22 cellular contexts compared by ENCODE assay signal in the genomic region with DNA sequence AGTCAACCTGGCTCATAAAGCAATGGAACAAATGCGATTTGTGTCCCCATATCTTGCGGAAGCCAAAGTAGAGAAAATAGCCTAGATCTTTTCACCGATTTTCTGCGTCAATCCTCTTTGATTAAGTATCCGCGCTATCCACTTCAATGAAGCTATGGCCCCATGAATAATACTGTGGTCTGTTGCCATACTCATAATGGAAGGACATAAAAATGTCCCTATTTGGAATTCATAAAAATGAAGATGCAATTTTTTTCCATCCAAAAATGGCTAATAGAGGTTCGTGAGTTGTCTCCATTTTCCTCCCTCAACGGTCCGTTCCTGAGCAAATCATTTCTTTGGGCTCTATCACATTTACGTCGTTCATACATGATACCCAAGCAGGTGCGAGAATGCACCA. TPM values are rescaled to one million over a fixed set of nuclear protein-coding genes. Genes with fewer than 3 reads are reported as not detected.
DNase-seq lines count a peak whose midpoint lies in the region; ATAC-seq, FAIRE-seq and TF ChIP-seq lines count a peak whose summit lies in the region.
"Had no signal": no experiment of that assay in that cellular context is flagged by ENCODE, and none has a peak within 500 bp of the region (broad histone marks: within the 10 kb centered on the region; RNA-seq: fewer than 3 reads in every experiment).

No MANE protein-coding gene starts in this region.

- no peak for TF ChIP-seq EP300 in H1 (IDR thresholded peaks at IDR 0.05; ENCODE audit: borderline replicate concordance in 1 of 2, low read depth in 2 of 2, low read length in 2 of 2)

- H4K12ac ChIP-seq in trophoblast cell (ENCODE audit: low read depth, low read length) = no peak overlapping the region

- H3K9me3 ChIP-seq in HEK293 (ENCODE audit: control insufficient read depth, insufficient read depth, low read depth, low read length) (no peaks in the 10 kb centered on the region), H1 (ENCODE audit: insufficient read depth in 2 of 2, low read depth in 1 of 2, low read length in 1 of 2) (0 out of 4 replicates have a peak, but pooled peaks cover 0 to 4% of the 10 kb centered on the region in 2 experiments), trophoblast cell (ENCODE audit: insufficient read depth, low read depth, low read length) (no peaks in the 10 kb centered on the region)
- H3K9me3 ChIP-seq: SK-N-SH had no signal

- TF ChIP-seq POLR2A in H1 (IDR thresholded peaks at IDR 0.05; ENCODE audit: control extremely low read depth in 1 of 2, low read depth in 2 of 2, low read length in 2 of 2) = no peak

- TF ChIP-seq CTCF in HEK293 (tag by site-specific recombination; IDR thresholded peaks at IDR 0.05) (no peak), H1 (IDR thresholded peaks at IDR 0.05; ENCODE audit: control extremely low read depth in 1 of 3, insufficient read depth in 1 of 3, low read depth in 1 of 3, low read length in 3 of 3) (no peak)

- WGBS in H1 (ENCODE audit: extremely low coverage in 1 of 2, insufficient coverage in 1 of 2, insufficient read length in 1 of 2, insufficient replicate concordance in 2 of 2, low coverage in 1 of 2, low lambda C conversion rate in 2 of 2, missing lambda C conversion rate in 1 of 2), 2 experiments = 96% methylated on average over 12 of the region's 12 CpGs; no CpG with 5 or more reads in 1 of the 2 experiments
- no CpG with 5 or more reads among the region's 12 CpGs for WGBS in trophoblast cell (ENCODE audit: extremely low coverage, insufficient coverage, insufficient read length)

- H3K18ac ChIP-seq in H1 (ENCODE audit: extremely low read depth, low read length) (no peak overlapping the region), trophoblast cell (ENCODE audit: low read length) (no peak overlapping the region)

- no peak overlapping the region for H4K8ac ChIP-seq in H1 (ENCODE audit: extremely low read depth, insufficient read depth, low read length)
- no peak overlapping the region for H4K8ac ChIP-seq in trophoblast cell (ENCODE audit: low read depth, low read length)

- CTCF ChIA-PET in activated CD4-positive, alpha-beta T cell treated with anti-CD3 and anti-CD28 coated beads, Interleukin-2, amount 10 ng/mL, durations not matched to agents 7 days and 5 days (lab: Charles Lee) = no interaction called here
- CTCF ChIA-PET in HEK293 (lab: Yijun Ruan, JAX) (no interaction called here), H1 (lab: Charles Lee; ENCODE audit: partially characterized antibody) (no interaction called here)

- H4K20me1 ChIP-seq in H1 (replicated peaks in 1 of 2; ENCODE audit: control insufficient read depth in 1 of 2, insufficient read depth in 2 of 2, low read length in 2 of 2) = no peaks in the 10 kb centered on the region

- H3K27me3 ChIP-seq in H1 (replicated peaks in 1 of 4; ENCODE audit: control insufficient read depth in 3 of 4, extremely low read depth in 1 of 4, insufficient read depth in 3 of 4, low read length in 3 of 4) = no peaks in the 10 kb centered on the region; a peak in 1 of 7 replicates
- no peaks in the 10 kb centered on the region for H3K27me3 ChIP-seq in trophoblast cell (ENCODE audit: insufficient read depth, low read length)

- no peak overlapping the region for H2BK120ac ChIP-seq in H1 (replicated peaks; ENCODE audit: low read depth, low read length)
- peak overlapping the region; percentile 30 for H2BK120ac ChIP-seq in trophoblast cell (ENCODE audit: insufficient read depth, low read length, poor library complexity)

- no peak overlapping the region for H3K4me3 Mint-ChIP-seq in activated CD4-positive, alpha-beta T cell treated with anti-CD3 and anti-CD28 coated beads, Interleukin-2, amount 10 ng/mL, durations not matched to agents 7 days and 5 days

- peaks cover 10% of the 10 kb centered on the region for H3K9me3 Mint-ChIP-seq in activated CD4-positive, alpha-beta T cell treated with anti-CD3 and anti-CD28 coated beads, Interleukin-2, amount 10 ng/mL, durations not matched to agents 7 days and 5 days

- H2AFZ ChIP-seq in H1 (ENCODE audit: low read length) = no peak overlapping the region
- no peak overlapping the region for H2AFZ ChIP-seq in trophoblast cell (ENCODE audit: insufficient read depth, low read length, poor library complexity)

- H4K91ac ChIP-seq in H1 (replicated peaks; ENCODE audit: insufficient read length, low read length) = no peak overlapping the region
- H4K91ac ChIP-seq in trophoblast cell (ENCODE audit: low read depth, low read length) = peak overlapping the region; percentile 15

- H3K4me3 ChIP-seq in HEK293 (ENCODE audit: low read depth, low read length) = no peak overlapping the region
- no peak overlapping the region for H3K4me3 ChIP-seq in H1 (ENCODE audit: extremely low read depth in 1 of 4, insufficient read depth in 2 of 4, low read depth in 3 of 4, low read length in 4 of 4)
- no peak overlapping the region for H3K4me3 ChIP-seq in trophoblast cell (ENCODE audit: low read depth, low read length)

- H3K36me3 ChIP-seq in HEK293 (ENCODE audit: control insufficient read depth in 2 of 2, insufficient read depth in 1 of 2, low read length in 2 of 2) = no peaks in the 10 kb centered on the region
- H3K36me3 ChIP-seq in H1 (ENCODE audit: control insufficient read depth in 2 of 4, insufficient read depth in 4 of 4, low read length in 3 of 4) = no peaks in the 10 kb centered on the region
- H3K36me3 ChIP-seq in trophoblast cell (ENCODE audit: control insufficient read depth in 1 of 2, insufficient read depth in 2 of 2, low read length in 2 of 2) = no peaks in the 10 kb centered on the region

- peaks cover 50% of the 10 kb centered on the region for H3K4me1 Mint-ChIP-seq in activated CD4-positive, alpha-beta T cell treated with anti-CD3 and anti-CD28 coated beads, Interleukin-2, amount 10 ng/mL, durations not matched to agents 7 days and 5 days

- H3K23ac ChIP-seq in H1 (ENCODE audit: insufficient read length) = no peak overlapping the region
- no peak overlapping the region for H3K23ac ChIP-seq in trophoblast cell (ENCODE audit: low read length)

- H3K14ac ChIP-seq in H1 (ENCODE audit: insufficient read length) (no peak overlapping the region), trophoblast cell (ENCODE audit: low read length) (no peak overlapping the region)

- POLR2A ChIA-PET in activated CD4-positive, alpha-beta T cell treated with anti-CD3 and anti-CD28 coated beads, Interleukin-2, amount 10 ng/mL, durations not matched to agents 7 days and 5 days (lab: Charles Lee) = no interaction called here
- POLR2A ChIA-PET in HEK293 (lab: Yijun Ruan, JAX) = no interaction called here
- POLR2A ChIA-PET in H1 (lab: Charles Lee; ENCODE audit: partially characterized antibody) = no interaction called here

- H3K56ac ChIP-seq in H1 (replicated peaks; ENCODE audit: insufficient read length, low read depth, low read length) = no peak overlapping the region

- H2BK12ac ChIP-seq in H1 (ENCODE audit: low read depth, low read length) (0 out of 2 replicates have a peak overlapping the region, but pooled peaks have one; percentile 29), trophoblast cell (ENCODE audit: low read length) (peak overlapping the region; percentile 5)

- H3K27ac ChIP-seq in HEK293 (ENCODE audit: extremely low read depth, low read depth, low read length) = no peak overlapping the region
- H3K27ac ChIP-seq in H1 (ENCODE audit: low read depth, low read length) = no peak overlapping the region
- H3K27ac ChIP-seq in trophoblast cell (ENCODE audit: low read depth, low read length) = no peak overlapping the region
- H3K27ac ChIP-seq: 22Rv1 had no signal

- ATAC-seq in HG02759 (IDR thresholded peaks at IDR 0.05; ENCODE audit: unreplicated experiment) (no peak), HG03342 (IDR thresholded peaks at IDR 0.05; ENCODE audit: unreplicated experiment) (no peak)

- no peaks in the 10 kb centered on the region; the same call in 1 of the 2 replicates for H3K23me2 ChIP-seq in H1 (ENCODE audit: low read depth, low read length)

- H4K5ac ChIP-seq in H1 (ENCODE audit: insufficient read length, low read depth, low read length) = no peak overlapping the region

- no peak overlapping the region for H2BK15ac ChIP-seq in H1 (ENCODE audit: low read length)

- no peak overlapping the region for H3K4ac ChIP-seq in H1 (replicated peaks; ENCODE audit: insufficient read length, low read depth, low read length)
- H3K4ac ChIP-seq in trophoblast cell (ENCODE audit: low read depth, low read length) = no peak overlapping the region

- no peak for DNase-seq in activated CD4-positive, alpha-beta T cell treated with anti-CD3 and anti-CD28 coated beads, Interleukin-2, amount 10 ng/mL, durations not matched to agents 7 days and 5 days
- DNase-seq in activated CD4-positive, alpha-beta T cell treated with anti-CD3 and anti-CD28 coated beads, Interleukin-2, amount 50 U/mL, for 4 hours = no peak
- DNase-seq in H1 (ENCODE audit: low read depth in 1 of 2, low spot score in 2 of 2) = no peak
- no peak for DNase-seq in trophoblast cell
- DNase-seq in pons (ENCODE audit: low spot score) = no peak
- DNase-seq: AML-193, COR-L47, DMS 273 treated with DMSO at 0.1 percent for 48 hours, HCEC 1CT, KBM-7, NCI-H1105 treated with DMSO at 0.1 percent for 48 hours, NCI-H1694 treated with DMSO at 0.1 percent for 48 hours, NCI-H510A, NCI-H774, OCI-M1, SHP77 treated with DMSO at 0.1 percent for 48 hours, SK-N-SH had no signal

- H3K27ac Mint-ChIP-seq in activated CD4-positive, alpha-beta T cell treated with anti-CD3 and anti-CD28 coated beads, Interleukin-2, amount 10 ng/mL, durations not matched to agents 7 days and 5 days = peak overlapping the region; percentile 69

- no peak for FAIRE-seq in H1 (lab: Jason Lieb, UNC)
- FAIRE-seq: G401.6 had no signal

- no peaks in the 10 kb centered on the region for H3K79me2 ChIP-seq in H1 (ENCODE audit: control insufficient read depth in 1 of 2, insufficient read depth in 2 of 2, low read length in 2 of 2)
- no peaks in the 10 kb centered on the region for H3K79me2 ChIP-seq in trophoblast cell (ENCODE audit: control insufficient read depth, insufficient read depth, low read length, poor library complexity)

- no peak for TF ChIP-seq RAD21 in H1 (IDR thresholded peaks at IDR 0.05 in 1 of 2, conservative IDR thresholded peaks at IDR 0.05 in 1 of 2; ENCODE audit: low read depth in 2 of 2, low read length in 2 of 2)

- H2BK5ac ChIP-seq in H1 (ENCODE audit: low read depth, low read length) (no peak overlapping the region), trophoblast cell (ENCODE audit: low read depth, low read length, poor library complexity) (no peak overlapping the region)

- no peak overlapping the region for H2AK5ac ChIP-seq in H1 (ENCODE audit: low read depth, low read length)
- no peak overlapping the region for H2AK5ac ChIP-seq in trophoblast cell (ENCODE audit: low read length)

- H3K4me1 ChIP-seq in HEK293 (ENCODE audit: control insufficient read depth, insufficient read depth, low read length) (no peaks in the 10 kb centered on the region), H1 (replicated peaks in 1 of 4; ENCODE audit: control insufficient read depth in 3 of 4, insufficient read depth in 4 of 4, low read length in 3 of 4) (no peaks in the 10 kb centered on the region), trophoblast cell (ENCODE audit: control insufficient read depth in 1 of 2, insufficient read depth in 2 of 2, low read length in 2 of 2) (peaks cover 0 to under 1% of the 10 kb centered on the region in 2 experiments)

- H3K9ac ChIP-seq in H1 (replicated peaks in 1 of 4; ENCODE audit: extremely low read depth in 1 of 4, low read depth in 3 of 4, low read length in 3 of 4) (no peak overlapping the region), trophoblast cell (ENCODE audit: low read length) (no peak overlapping the region)
- H3K9ac ChIP-seq: SK-N-SH had no signal

- H3K36me3 Mint-ChIP-seq in activated CD4-positive, alpha-beta T cell treated with anti-CD3 and anti-CD28 coated beads, Interleukin-2, amount 10 ng/mL, durations not matched to agents 7 days and 5 days (ENCODE audit: low read depth) = peaks cover 16% of the 10 kb centered on the region

- H3K4me2 ChIP-seq in H1 (ENCODE audit: insufficient read depth in 1 of 2, low read depth in 2 of 2, low read length in 2 of 2) = no peak overlapping the region
- no peak overlapping the region for H3K4me2 ChIP-seq in trophoblast cell (ENCODE audit: low read length)
- H3K4me2 ChIP-seq: SK-N-SH had no signal

- no peak overlapping the region for H2BK20ac ChIP-seq in H1 (ENCODE audit: low read length)

- H3K27me3 Mint-ChIP-seq in activated CD4-positive, alpha-beta T cell treated with anti-CD3 and anti-CD28 coated beads, Interleukin-2, amount 10 ng/mL, durations not matched to agents 7 days and 5 days = peaks cover 3% of the 10 kb centered on the region

- H3K79me1 ChIP-seq in H1 (ENCODE audit: low read depth, low read length) (no peaks in the 10 kb centered on the region), trophoblast cell (ENCODE audit: low read length) (peaks cover 3% of the 10 kb centered on the region)

RNA-seq across cellular contexts. Expression of gene ADCY9, which starts 25.4 kb away (rescaled TPM):
- 10 to 100 TPM; 10.4 to 12.4 TPM for total RNA-seq in activated CD4-positive, alpha-beta T cell treated with anti-CD3 and anti-CD28 coated beads, Interleukin-2, amount 10 ng/mL, durations not matched to agents 7 days and 5 days
- total RNA-seq in H1 (2021; fragmentation: NEBNext Ultra II Directional; extraction: Animal tissue kit (Norgen Biotek cat#: 25700)) = 13.1 and 13.4 TPM in 2 replicates
- polyA plus RNA-seq in H1 (2011; rRNA removed) = 5.4 and 10.5 TPM in 2 replicates
- 4.9 TPM for polyA plus RNA-seq in H1 (2011; cell fraction: cytosol; rRNA removed)
- 11.9 TPM for polyA plus RNA-seq in H1 (2011; cell fraction: nucleus; rRNA removed)
- polyA plus RNA-seq in H1 (2012, experiment 1 of 2) = 5.1 to 6.7 TPM (median 5.5 TPM) in 4 replicates
- 4.0 TPM for polyA plus RNA-seq in H1 (2012, experiment 2 of 2)
- polyA plus RNA-seq in H1 (2013, experiment 1 of 2) = 9.1 TPM
- 10.1 TPM for polyA plus RNA-seq in H1 (2013, experiment 2 of 2)
- polyA minus RNA-seq in H1 (2011; rRNA and poly(A)+ RNA removed) = 8.1 and 11.4 TPM in 2 replicates
- polyA minus RNA-seq in H1 (2011; cell fraction: cytosol; rRNA and poly(A)+ RNA removed) = 21.2 TPM
- 9.9 TPM for polyA minus RNA-seq in H1 (2011; cell fraction: nucleus; rRNA and poly(A)+ RNA removed)
- 9.8 and 10.3 TPM in 2 replicates for polyA plus RNA-seq in trophoblast cell (2013)
